22 cellular contexts compared by ENCODE assay signal in genomic region chr7:38054199-38054598, GRCh38.
DNase-seq lines count a peak whose midpoint lies in the region; ATAC-seq, FAIRE-seq and TF ChIP-seq lines count a peak whose summit lies in the region.
"Had no signal": no experiment of that assay in that cellular context is flagged by ENCODE, and none has a peak within 500 bp of the region (broad histone marks: within the 10 kb centered on the region; RNA-seq: fewer than 3 reads in every experiment).

No MANE protein-coding gene starts in this region.

- CTCF ChIA-PET in GM12878 (lab: Yijun Ruan, JAX): interaction anchor here (1.5 to 2.2 kb wide), 2 partner anchors 12 to 17 kb away, joined by 5 read pairs; no protein-coding TSS in a partner anchor

- H3K4me1 ChIP-seq in GM12878 (ENCODE audit: control insufficient read depth, insufficient read depth, low read length): no peaks in the 10 kb centered on the region
- H3K4me1 ChIP-seq in iPS-15b (ENCODE audit: control insufficient read depth, insufficient read depth, low read length): peaks cover 6% of the 10 kb centered on the region
- H3K4me1 ChIP-seq: HAP-1 had no signal

- DNase-seq in NCI-H82 (lab: John Stamatoyannopoulos, UW) (peak; percentile 51), NCI-H82 treated with DMSO at 0.1 percent for 48 hours (lab: John Stamatoyannopoulos, UW; ENCODE audit: unreplicated experiment) (no peak), GM12878 (ENCODE audit: low read depth, low spot score) (no peak), frontal cortex (ENCODE audit: low spot score in 2 of 2) (no peak), putamen (ENCODE audit: low spot score) (no peak)
- DNase-seq: Calu3, GM23248, HFFc6, MM.1S, NCI-H1092, NCI-H1417 treated with DMSO at 0.1 percent for 48 hours, NCI-H187, NCI-H2081 treated with DMSO at 0.1 percent for 48 hours, SIG-M5 had no signal

- H3K79me2 ChIP-seq in GM12878 (ENCODE audit: control insufficient read depth, insufficient read depth, low read length): no peaks in the 10 kb centered on the region

- TF ChIP-seq EP300 in GM12878 (IDR thresholded peaks at IDR 0.05; ENCODE audit: borderline replicate concordance in 1 of 2, control insufficient read depth in 1 of 2, low read depth in 2 of 2, low read length in 2 of 2): no peak

- SMC1A ChIA-PET in GM12878 (lab: Charles Lee; ENCODE audit: uncharacterized antibody, unreplicated experiment): interaction anchor here (0.6 to 1.4 kb wide), 2 partner anchors 151 to 153 kb away, joined by 3 to 4 read pairs; no protein-coding TSS in a partner anchor

- H3K4me2 ChIP-seq in GM12878 (ENCODE audit: control insufficient read depth, insufficient read depth): no peak overlapping the region
- H3K4me2 ChIP-seq: KMS-11 had no signal

- H3K4me3 ChIP-seq in GM12878: no peak overlapping the region
- no peak overlapping the region for H3K4me3 ChIP-seq in iPS-15b (ENCODE audit: low read depth, low read length)
- H3K4me3 ChIP-seq: GM23248, HAP-1, SK-N-MC had no signal

- TF ChIP-seq RAD21 in GM12878 (IDR thresholded peaks at IDR 0.05; ENCODE audit: insufficient read depth, low read depth, low read length): no peak

- H3K27me3 ChIP-seq in GM12878 (replicated peaks in 1 of 2; ENCODE audit: control insufficient read depth in 2 of 2, insufficient read depth in 2 of 2, low read length in 1 of 2) (no peaks in the 10 kb centered on the region; a peak in 1 of 4 replicates), iPS-15b (ENCODE audit: control insufficient read depth, insufficient read depth, low read length) (no peaks in the 10 kb centered on the region)

- in situ Hi-C loops in GM12878 (cut with MboI): no loop called here

- 0% methylated on average over 3 of the region's 3 CpGs for WGBS in GM12878 (ENCODE audit: insufficient coverage, insufficient replicate concordance, low lambda C conversion rate, missing lambda C conversion rate)

- FAIRE-seq in GM12878 (lab: Jason Lieb, UNC) (peak; percentile 38), frontal cortex (lab: Jason Lieb, UNC) (no peak)
- FAIRE-seq: G401.6, RCC 7860 had no signal

- no peak overlapping the region for H3K9ac ChIP-seq in GM12878 (ENCODE audit: control insufficient read depth, insufficient read depth, low read length)
- H3K9ac ChIP-seq in iPS-15b (ENCODE audit: low read depth, low read length): peak overlapping the region; percentile 12
- H3K9ac ChIP-seq: GM23248, KMS-11 had no signal

- H2AFZ ChIP-seq in GM12878 (ENCODE audit: control insufficient read depth, low read depth, low read length): no peak overlapping the region
- H2AFZ ChIP-seq: GM23248 had no signal

- RAD21 ChIA-PET in GM12878 (lab: Charles Lee; ENCODE audit: unreplicated experiment): interaction anchor here (2.0 kb wide), 1 partner anchor 137 kb away, joined by 5 read pairs; the partner anchor contains the start of gene SFRP4

- no peak overlapping the region for H3K27ac ChIP-seq in GM12878 (ENCODE audit: control insufficient read depth, insufficient read depth)
- H3K27ac ChIP-seq: GM23248, HL-60, KMS-11, SK-N-MC had no signal

- ATAC-seq in GM12878 (no peak), HG03025 (IDR thresholded peaks at IDR 0.05; ENCODE audit: low FRiP score, unreplicated experiment) (no peak)

- POLR2A ChIA-PET in GM12878 (lab: Charles Lee): interaction anchor here (1.1 kb wide), 1 partner anchor 110 kb away, joined by 3 read pairs; no protein-coding TSS in a partner anchor

- BruUV-seq in GM12878 (replicated peaks; lab: Mats Ljungman, UMichigan): no TSS peak

- H3K9me3 ChIP-seq in GM12878 (replicated peaks; ENCODE audit: control insufficient read depth, insufficient read depth, low read length): no peaks in the 10 kb centered on the region; the same call in 2 of the 3 replicates
- H3K9me3 ChIP-seq in iPS-15b (ENCODE audit: control insufficient read depth, insufficient read depth, low read length): peaks cover 4% of the 10 kb centered on the region
- H3K9me3 ChIP-seq: HAP-1 had no signal

- H3K36me3 ChIP-seq in GM12878 (ENCODE audit: control insufficient read depth in 2 of 2, insufficient read depth in 2 of 2, low read length in 1 of 2) (no peaks in the 10 kb centered on the region), iPS-15b (ENCODE audit: control insufficient read depth, insufficient read depth, low read length) (no peaks in the 10 kb centered on the region)
- H3K36me3 ChIP-seq: HAP-1 had no signal

- no peak for TF ChIP-seq POLR2A in GM12878 (IDR thresholded peaks at IDR 0.05; ENCODE audit: low read depth, low read length)

- H4K20me1 ChIP-seq in GM12878 (ENCODE audit: control insufficient read depth, insufficient read depth): no peaks in the 10 kb centered on the region; the same call in 1 of the 2 replicates

- no peak for TF ChIP-seq CTCF in GM12878 (IDR thresholded peaks at IDR 0.05 in 2 of 3, conservative IDR thresholded peaks at IDR 0.05 in 1 of 3; ENCODE audit: control insufficient read depth in 2 of 3, extremely low read depth in 1 of 3, insufficient read depth in 1 of 3, low read depth in 3 of 3, low read length in 3 of 3)

- intact Hi-C loops in GM12878 (cut with micrococcal nuclease; ENCODE audit: unreplicated experiment): no loop called here

TF ChIP-seq in GM12878, 131 proteins besides CTCF, POLR2A, EP300 and RAD21:
- TF ChIP-seq, protein P1, sequence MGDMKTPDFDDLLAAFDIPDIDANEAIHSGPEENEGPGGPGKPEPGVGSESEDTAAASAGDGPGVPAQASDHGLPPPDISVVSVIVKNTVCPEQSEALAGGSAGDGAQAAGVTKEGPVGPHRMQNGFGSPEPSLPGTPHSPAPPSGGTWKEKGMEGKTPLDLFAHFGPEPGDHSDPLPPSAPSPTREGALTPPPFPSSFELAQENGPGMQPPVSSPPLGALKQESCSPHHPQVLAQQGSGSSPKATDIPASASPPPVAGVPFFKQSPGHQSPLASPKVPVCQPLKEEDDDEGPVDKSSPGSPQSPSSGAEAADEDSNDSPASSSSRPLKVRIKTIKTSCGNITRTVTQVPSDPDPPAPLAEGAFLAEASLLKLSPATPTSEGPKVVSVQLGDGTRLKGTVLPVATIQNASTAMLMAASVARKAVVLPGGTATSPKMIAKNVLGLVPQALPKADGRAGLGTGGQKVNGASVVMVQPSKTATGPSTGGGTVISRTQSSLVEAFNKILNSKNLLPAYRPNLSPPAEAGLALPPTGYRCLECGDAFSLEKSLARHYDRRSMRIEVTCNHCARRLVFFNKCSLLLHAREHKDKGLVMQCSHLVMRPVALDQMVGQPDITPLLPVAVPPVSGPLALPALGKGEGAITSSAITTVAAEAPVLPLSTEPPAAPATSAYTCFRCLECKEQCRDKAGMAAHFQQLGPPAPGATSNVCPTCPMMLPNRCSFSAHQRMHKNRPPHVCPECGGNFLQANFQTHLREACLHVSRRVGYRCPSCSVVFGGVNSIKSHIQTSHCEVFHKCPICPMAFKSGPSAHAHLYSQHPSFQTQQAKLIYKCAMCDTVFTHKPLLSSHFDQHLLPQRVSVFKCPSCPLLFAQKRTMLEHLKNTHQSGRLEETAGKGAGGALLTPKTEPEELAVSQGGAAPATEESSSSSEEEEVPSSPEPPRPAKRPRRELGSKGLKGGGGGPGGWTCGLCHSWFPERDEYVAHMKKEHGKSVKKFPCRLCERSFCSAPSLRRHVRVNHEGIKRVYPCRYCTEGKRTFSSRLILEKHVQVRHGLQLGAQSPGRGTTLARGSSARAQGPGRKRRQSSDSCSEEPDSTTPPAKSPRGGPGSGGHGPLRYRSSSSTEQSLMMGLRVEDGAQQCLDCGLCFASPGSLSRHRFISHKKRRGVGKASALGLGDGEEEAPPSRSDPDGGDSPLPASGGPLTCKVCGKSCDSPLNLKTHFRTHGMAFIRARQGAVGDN (IDR thresholded peaks at IDR 0.05): no peak
- TF ChIP-seq MYB (IDR thresholded peaks at IDR 0.05; ENCODE audit: borderline replicate concordance, low read depth, low read length): no peak
